ENCODE assay signal across 8 cellular contexts in genomic region chr7:100127866-100128601, GRCh38. TPM values are rescaled to one million over a fixed set of nuclear protein-coding genes. Genes with fewer than 3 reads are reported as not detected.
A peak's percentile ranks its signal among the peaks of the same experiment; 100 is the strongest.
DNase-seq lines count a peak whose midpoint lies in the region; ATAC-seq and TF ChIP-seq lines count a peak whose summit lies in the region.

No MANE protein-coding gene starts in this region.

- no peak overlapping the region for H2BK15ac ChIP-seq in H9 (ENCODE audit: low read depth, low read length)

- H2BK12ac ChIP-seq in H9 (ENCODE audit: insufficient read length, low read depth, low read length), result no peak overlapping the region

- H3K27me3 ChIP-seq in H9 (ENCODE audit: insufficient read depth, low read length), result no peaks in the 10 kb centered on the region; the same call in 1 of the 2 replicates
- no peaks in the 10 kb centered on the region for H3K27me3 ChIP-seq in effector memory CD4-positive, alpha-beta T cell (replicated peaks; ENCODE audit: control insufficient read depth, insufficient read depth, low read length, poor library complexity, severe bottlenecking)

- H3K4me1 Mint-ChIP-seq in H9 (peaks cover 10 to 15% of the 10 kb centered on the region in 2 experiments), naive B cell (peaks cover 20 to 61% (median 55%) of the 10 kb centered on the region in 3 donors)
- H3K4me1 Mint-ChIP-seq in T-helper 2 cell treated with Interferon-gamma antibody and Interleukin-4, amounts not matched to agents 5 μg/mL and 100 μg/mL, for 36 hours (ENCODE audit: low read depth), result peaks cover 21% of the 10 kb centered on the region

- H4K5ac ChIP-seq in H9 (ENCODE audit: insufficient read length, low read depth, low read length), result no peak overlapping the region

- H4K91ac ChIP-seq in H9 (ENCODE audit: insufficient read length, low read depth, low read length), result no peak overlapping the region

- no peak overlapping the region for H3K4ac ChIP-seq in H9 (ENCODE audit: low read depth, low read length)

- peaks cover 9% of the 10 kb centered on the region for H3K36me3 ChIP-seq in effector memory CD4-positive, alpha-beta T cell (ENCODE audit: control insufficient read depth, insufficient read depth, low read length)

- no peak overlapping the region for H3K18ac ChIP-seq in H9 (ENCODE audit: insufficient read length, low read depth, low read length)

- H2AFZ ChIP-seq in H9 (ENCODE audit: low read length), result no peak overlapping the region

- no peaks in the 10 kb centered on the region for H4K20me1 ChIP-seq in H9 (ENCODE audit: control insufficient read depth, insufficient read depth, insufficient read length)

- H3T11ph ChIP-seq in H9 (ENCODE audit: low read length), result no peak overlapping the region

- H2BK120ac ChIP-seq in H9 (ENCODE audit: low read depth, low read length, poor library complexity, severe bottlenecking), result no peak overlapping the region

- H3K56ac ChIP-seq in H9 (ENCODE audit: insufficient read length, low read depth, low read length), result no peak overlapping the region

- WGBS in H9 (ENCODE audit: extremely low coverage, insufficient read length, low lambda C conversion rate), result no CpG with 5 or more reads among the region's 37 CpGs

- H3K27ac ChIP-seq in C4-2B (peak overlapping the region; percentile 95), H9 (ENCODE audit: insufficient read length, low read depth, low read length) (no peak overlapping the region)
- peak overlapping the region; percentile 92 for H3K27ac ChIP-seq in effector memory CD4-positive, alpha-beta T cell (ENCODE audit: insufficient read depth, low read length, poor library complexity, severe bottlenecking)

- H3K27me3 Mint-ChIP-seq in H9 (ENCODE audit: low read depth) (peaks cover 31% of the 10 kb centered on the region), naive B cell (no peaks in the 10 kb centered on the region)
- no peaks in the 10 kb centered on the region for H3K27me3 Mint-ChIP-seq in T-helper 2 cell treated with Interferon-gamma antibody and Interleukin-4, amounts not matched to agents 5 μg/mL and 100 μg/mL, for 36 hours (ENCODE audit: low read depth)

- peaks cover 3% of the 10 kb centered on the region; the same call in 1 of the 2 replicates for H3K4me1 ChIP-seq in H9 (ENCODE audit: insufficient read depth, low read length)
- H3K4me1 ChIP-seq in effector memory CD4-positive, alpha-beta T cell (ENCODE audit: control insufficient read depth, insufficient read depth, low read length, poor library complexity, severe bottlenecking), result peaks cover 16% of the 10 kb centered on the region

- no peaks in the 10 kb centered on the region for H3K79me2 ChIP-seq in H9 (ENCODE audit: insufficient read depth, low read length)

- no peak overlapping the region for H3K23ac ChIP-seq in H9 (ENCODE audit: insufficient read length, low read depth, low read length)

- H3K27ac Mint-ChIP-seq in H9 (no peak overlapping the region), naive B cell (peak overlapping the region in 4 of 6 donors; percentile 36 to 83 (median 78))
- H3K27ac Mint-ChIP-seq in T-helper 2 cell treated with Interferon-gamma antibody and Interleukin-4, amounts not matched to agents 5 μg/mL and 100 μg/mL, for 36 hours, result peak overlapping the region; percentile 65

- H3K4me2 ChIP-seq in H9 (ENCODE audit: insufficient read depth, insufficient read length, low read length), result peak overlapping the region; percentile 92

- TF ChIP-seq CTCF in C4-2B (conservative IDR thresholded peaks at IDR 0.05), result no peak
- no peak for TF ChIP-seq CTCF in H9 (conservative IDR thresholded peaks at IDR 0.05)

- H3K23me2 ChIP-seq in H9 (ENCODE audit: insufficient read length, low read depth, low read length, poor library complexity, severe bottlenecking), result peaks cover 15% of the 10 kb centered on the region

- no peak overlapping the region for H3K14ac ChIP-seq in H9 (ENCODE audit: insufficient read depth, low read length)

- H2BK5ac ChIP-seq in H9 (ENCODE audit: insufficient read length, low read length), result no peak overlapping the region

- no peaks in the 10 kb centered on the region for H3K79me1 ChIP-seq in H9 (ENCODE audit: insufficient read depth, low read depth, low read length, poor library complexity, severe bottlenecking)

- H3K36me3 Mint-ChIP-seq in H9 (ENCODE audit: insufficient read depth in 1 of 3, low read depth in 3 of 3), result peaks cover 2 to 9% (median 6%) of the 10 kb centered on the region in 3 experiments; a peak in 3 of 7 replicates
- H3K36me3 Mint-ChIP-seq in T-helper 2 cell treated with Interferon-gamma antibody and Interleukin-4, amounts not matched to agents 5 μg/mL and 100 μg/mL, for 36 hours (ENCODE audit: low read depth), result peaks cover 11% of the 10 kb centered on the region
- no peaks in the 10 kb centered on the region for H3K36me3 Mint-ChIP-seq in naive B cell

- no peak overlapping the region for H2BK20ac ChIP-seq in H9 (ENCODE audit: low read depth, low read length, poor library complexity, severe bottlenecking)

- H3K9me3 Mint-ChIP-seq in H9 (no peaks in the 10 kb centered on the region), naive B cell (no peaks in the 10 kb centered on the region)
- no peaks in the 10 kb centered on the region for H3K9me3 Mint-ChIP-seq in T-helper 2 cell treated with Interferon-gamma antibody and Interleukin-4, amounts not matched to agents 5 μg/mL and 100 μg/mL, for 36 hours

- H3K4me3 Mint-ChIP-seq in H9 (peak overlapping the region; percentile 98 to 99), naive B cell (peak overlapping the region; percentile 80 to 100 (median 92))
- H3K4me3 Mint-ChIP-seq in T-helper 2 cell treated with Interferon-gamma antibody and Interleukin-4, amounts not matched to agents 5 μg/mL and 100 μg/mL, for 36 hours, result peak overlapping the region; percentile 75

- DNase-seq in H9 (peak; percentile 51), naive B cell (no peak), NCI-H524 treated with DMSO at 0.1 percent for 48 hours (lab: John Stamatoyannopoulos, UW) (no peak), DMS114 treated with DMSO at 0.1 percent for 48 hours (lab: John Stamatoyannopoulos, UW; ENCODE audit: unreplicated experiment) (no peak)
- DNase-seq in T-helper 2 cell treated with Interferon-gamma antibody and Interleukin-4, amounts not matched to agents 5 μg/mL and 100 μg/mL, for 36 hours (ENCODE audit: low spot score), result peak; percentile 22
- DNase-seq in effector memory CD4-positive, alpha-beta T cell, result no peak

- H4K8ac ChIP-seq in H9 (replicated peaks; ENCODE audit: insufficient read length, low read depth, low read length), result no peak overlapping the region

- peak overlapping the region; percentile 46 for H3K9ac ChIP-seq in H9 (ENCODE audit: extremely low read depth, insufficient read length, low read length)

- no peak for ATAC-seq in naive B cell (ENCODE audit: low read depth in 2 of 2)
- ATAC-seq in HG03097 (IDR thresholded peaks at IDR 0.05; ENCODE audit: low FRiP score, unreplicated experiment), result no peak

- no peaks in the 10 kb centered on the region for H3K9me3 ChIP-seq in H9 (ENCODE audit: control insufficient read depth, low read depth, low read length)
- H3K9me3 ChIP-seq in effector memory CD4-positive, alpha-beta T cell (ENCODE audit: control insufficient read depth, low read length), result no peaks in the 10 kb centered on the region

- H2AK5ac ChIP-seq in H9 (ENCODE audit: insufficient read length, low read length), result no peak overlapping the region

- peak overlapping the region; percentile 69 for H3K4me3 ChIP-seq in effector memory CD4-positive, alpha-beta T cell (ENCODE audit: insufficient read depth, low read depth, low read length, poor library complexity, severe bottlenecking)

RNA-seq across cellular contexts. Expression of gene MBLAC1, which starts 1.3 kb away (rescaled TPM):
- total RNA-seq in H9 (2021), result 1.6 and 1.9 TPM in 2 replicates
- polyA plus RNA-seq in naive B cell (ENCODE audit: low read depth in 6 of 6), result 1 to 10 TPM; 1.7 to 4.2 (median 2.4) TPM

RNA-seq across cellular contexts. Expression of gene CNPY4, which starts 8.6 kb away (rescaled TPM):
- 10.4 and 12.3 TPM in 2 replicates for total RNA-seq in H9 (2021)
- 1 to 10 TPM in 5 of 6 donors, not detected in 1; 4.9 to 8.6 (median 5.8) TPM for polyA plus RNA-seq in naive B cell (ENCODE audit: low read depth in 6 of 6)

RNA-seq across cellular contexts. Expression of gene TAF6, which starts 8.9 kb away (rescaled TPM):
- total RNA-seq in H9 (2021), result 87.1 and 88.9 TPM in 2 replicates
- 10 to 100 TPM; 16.8 to 32.2 (median 21.6) TPM for polyA plus RNA-seq in naive B cell (ENCODE audit: low read depth in 6 of 6)

RNA-seq across cellular contexts. Expression of gene LAMTOR4, which starts 20.7 kb away (rescaled TPM):
- total RNA-seq in H9 (2021), result 164 and 179 TPM in 2 replicates
- 100 to 1,000 TPM; 407 to 579 (median 480) TPM for polyA plus RNA-seq in naive B cell (ENCODE audit: low read depth in 6 of 6)

RNA-seq across cellular contexts. Expression of gene AP4M1, which starts 26.6 kb away (rescaled TPM):
- 18.8 and 20.2 TPM in 2 replicates for total RNA-seq in H9 (2021)
- 1 to 10 TPM; 3.3 to 6.8 (median 5.6) TPM for polyA plus RNA-seq in naive B cell (ENCODE audit: low read depth in 6 of 6)

Comparison
In these comparisons a context has a peak if more than half of its experiments do, and no peak if none do; other contexts are left out.
1. DNase-seq: peak in H9 (single experiment) and T-helper 2 cell treated with Interferon-gamma antibody and Interleukin-4, amounts not matched to agents 5 μg/mL and 100 μg/mL, for 36 hours (single experiment); none in effector memory CD4-positive, alpha-beta T cell (0 of 3), naive B cell (single experiment), NCI-H524 treated with DMSO at 0.1 percent for 48 hours (single experiment) and DMS114 treated with DMSO at 0.1 percent for 48 hours (single experiment).
2. H3K27ac Mint-ChIP-seq: peak in T-helper 2 cell treated with Interferon-gamma antibody and Interleukin-4, amounts not matched to agents 5 μg/mL and 100 μg/mL, for 36 hours (single experiment) and naive B cell (4 of 6); none in H9 (0 of 3).
3. Peak in every context shown above with its lines, with median percentiles within 50 percentile points of each other: H3K4me3 Mint-ChIP-seq.